Comparison of ENCODE assay signal across 2 cellular contexts in the genomic region with DNA sequence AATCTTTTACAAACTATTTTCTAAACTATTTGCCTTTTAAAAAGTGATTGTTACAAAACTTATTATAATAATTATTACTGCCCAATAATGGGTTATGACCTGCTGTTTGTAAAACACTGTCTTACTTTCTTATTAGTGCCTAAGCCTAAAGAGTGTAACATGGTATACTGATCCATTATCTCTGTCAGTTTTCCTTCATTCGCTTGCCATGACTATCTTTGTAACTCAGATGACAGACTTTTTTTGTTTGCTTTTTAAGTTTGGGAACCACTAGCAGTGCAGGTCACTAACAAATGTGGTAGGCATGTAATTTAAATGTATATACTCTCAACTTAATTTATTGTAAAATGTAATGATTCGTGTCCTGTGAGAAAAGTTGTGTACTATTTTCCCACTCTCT.
TF ChIP-seq lines count a peak whose summit lies in the region.

No MANE protein-coding gene starts in this region.

TF ChIP-seq in HepG2, 621 proteins besides CTCF, POLR2A, EP300 and RAD21 (continues in another document):
- TF ChIP-seq SAFB2 (CRISPR knock-in tag; IDR thresholded peaks at IDR 0.05; ENCODE audit: borderline replicate concordance, low read depth), result no peak
- TF ChIP-seq, protein P1, sequence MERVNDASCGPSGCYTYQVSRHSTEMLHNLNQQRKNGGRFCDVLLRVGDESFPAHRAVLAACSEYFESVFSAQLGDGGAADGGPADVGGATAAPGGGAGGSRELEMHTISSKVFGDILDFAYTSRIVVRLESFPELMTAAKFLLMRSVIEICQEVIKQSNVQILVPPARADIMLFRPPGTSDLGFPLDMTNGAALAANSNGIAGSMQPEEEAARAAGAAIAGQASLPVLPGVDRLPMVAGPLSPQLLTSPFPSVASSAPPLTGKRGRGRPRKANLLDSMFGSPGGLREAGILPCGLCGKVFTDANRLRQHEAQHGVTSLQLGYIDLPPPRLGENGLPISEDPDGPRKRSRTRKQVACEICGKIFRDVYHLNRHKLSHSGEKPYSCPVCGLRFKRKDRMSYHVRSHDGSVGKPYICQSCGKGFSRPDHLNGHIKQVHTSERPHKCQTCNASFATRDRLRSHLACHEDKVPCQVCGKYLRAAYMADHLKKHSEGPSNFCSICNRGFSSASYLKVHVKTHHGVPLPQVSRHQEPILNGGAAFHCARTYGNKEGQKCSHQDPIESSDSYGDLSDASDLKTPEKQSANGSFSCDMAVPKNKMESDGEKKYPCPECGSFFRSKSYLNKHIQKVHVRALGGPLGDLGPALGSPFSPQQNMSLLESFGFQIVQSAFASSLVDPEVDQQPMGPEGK (CRISPR knock-in tag; IDR thresholded peaks at IDR 0.05), result no peak
- no peak for TF ChIP-seq CHD4 (IDR thresholded peaks at IDR 0.05; ENCODE audit: borderline replicate concordance, low read length)
- TF ChIP-seq, protein P2, sequence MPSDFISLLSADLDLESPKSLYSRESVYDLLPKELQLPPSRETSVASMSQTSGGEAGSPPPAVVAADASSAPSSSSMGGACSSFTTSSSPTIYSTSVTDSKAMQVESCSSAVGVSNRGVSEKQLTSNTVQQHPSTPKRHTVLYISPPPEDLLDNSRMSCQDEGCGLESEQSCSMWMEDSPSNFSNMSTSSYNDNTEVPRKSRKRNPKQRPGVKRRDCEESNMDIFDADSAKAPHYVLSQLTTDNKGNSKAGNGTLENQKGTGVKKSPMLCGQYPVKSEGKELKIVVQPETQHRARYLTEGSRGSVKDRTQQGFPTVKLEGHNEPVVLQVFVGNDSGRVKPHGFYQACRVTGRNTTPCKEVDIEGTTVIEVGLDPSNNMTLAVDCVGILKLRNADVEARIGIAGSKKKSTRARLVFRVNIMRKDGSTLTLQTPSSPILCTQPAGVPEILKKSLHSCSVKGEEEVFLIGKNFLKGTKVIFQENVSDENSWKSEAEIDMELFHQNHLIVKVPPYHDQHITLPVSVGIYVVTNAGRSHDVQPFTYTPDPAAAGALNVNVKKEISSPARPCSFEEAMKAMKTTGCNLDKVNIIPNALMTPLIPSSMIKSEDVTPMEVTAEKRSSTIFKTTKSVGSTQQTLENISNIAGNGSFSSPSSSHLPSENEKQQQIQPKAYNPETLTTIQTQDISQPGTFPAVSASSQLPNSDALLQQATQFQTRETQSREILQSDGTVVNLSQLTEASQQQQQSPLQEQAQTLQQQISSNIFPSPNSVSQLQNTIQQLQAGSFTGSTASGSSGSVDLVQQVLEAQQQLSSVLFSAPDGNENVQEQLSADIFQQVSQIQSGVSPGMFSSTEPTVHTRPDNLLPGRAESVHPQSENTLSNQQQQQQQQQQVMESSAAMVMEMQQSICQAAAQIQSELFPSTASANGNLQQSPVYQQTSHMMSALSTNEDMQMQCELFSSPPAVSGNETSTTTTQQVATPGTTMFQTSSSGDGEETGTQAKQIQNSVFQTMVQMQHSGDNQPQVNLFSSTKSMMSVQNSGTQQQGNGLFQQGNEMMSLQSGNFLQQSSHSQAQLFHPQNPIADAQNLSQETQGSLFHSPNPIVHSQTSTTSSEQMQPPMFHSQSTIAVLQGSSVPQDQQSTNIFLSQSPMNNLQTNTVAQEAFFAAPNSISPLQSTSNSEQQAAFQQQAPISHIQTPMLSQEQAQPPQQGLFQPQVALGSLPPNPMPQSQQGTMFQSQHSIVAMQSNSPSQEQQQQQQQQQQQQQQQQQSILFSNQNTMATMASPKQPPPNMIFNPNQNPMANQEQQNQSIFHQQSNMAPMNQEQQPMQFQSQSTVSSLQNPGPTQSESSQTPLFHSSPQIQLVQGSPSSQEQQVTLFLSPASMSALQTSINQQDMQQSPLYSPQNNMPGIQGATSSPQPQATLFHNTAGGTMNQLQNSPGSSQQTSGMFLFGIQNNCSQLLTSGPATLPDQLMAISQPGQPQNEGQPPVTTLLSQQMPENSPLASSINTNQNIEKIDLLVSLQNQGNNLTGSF (CRISPR knock-in tag; IDR thresholded peaks at IDR 0.05), result no peak
- TF ChIP-seq, protein P3, sequence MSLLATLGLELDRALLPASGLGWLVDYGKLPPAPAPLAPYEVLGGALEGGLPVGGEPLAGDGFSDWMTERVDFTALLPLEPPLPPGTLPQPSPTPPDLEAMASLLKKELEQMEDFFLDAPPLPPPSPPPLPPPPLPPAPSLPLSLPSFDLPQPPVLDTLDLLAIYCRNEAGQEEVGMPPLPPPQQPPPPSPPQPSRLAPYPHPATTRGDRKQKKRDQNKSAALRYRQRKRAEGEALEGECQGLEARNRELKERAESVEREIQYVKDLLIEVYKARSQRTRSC (CRISPR knock-in tag; IDR thresholded peaks at IDR 0.05; ENCODE audit: low read depth), result no peak
- TF ChIP-seq ZNF629 (CRISPR knock-in tag; conservative IDR thresholded peaks at IDR 0.05), result no peak
- TF ChIP-seq AKAP8 (CRISPR knock-in tag; IDR thresholded peaks at IDR 0.05), result no peak
- TF ChIP-seq NCOA2 (CRISPR knock-in tag; IDR thresholded peaks at IDR 0.05), result no peak
- no peak; the same call in 1 of the 2 replicates for TF ChIP-seq IRF2 (CRISPR knock-in tag; IDR thresholded peaks at IDR 0.05)
- peak; percentile 53 for TF ChIP-seq POLR2AphosphoS5 (IDR thresholded peaks at IDR 0.05; ENCODE audit: low read depth, low read length)
- TF ChIP-seq ZNF557 (CRISPR knock-in tag; IDR thresholded peaks at IDR 0.05), result no peak
- no peak for TF ChIP-seq ZFP36 (IDR thresholded peaks at IDR 0.05; ENCODE audit: borderline replicate concordance, low read depth, low read length, partially characterized antibody)
- TF ChIP-seq, protein P4, sequence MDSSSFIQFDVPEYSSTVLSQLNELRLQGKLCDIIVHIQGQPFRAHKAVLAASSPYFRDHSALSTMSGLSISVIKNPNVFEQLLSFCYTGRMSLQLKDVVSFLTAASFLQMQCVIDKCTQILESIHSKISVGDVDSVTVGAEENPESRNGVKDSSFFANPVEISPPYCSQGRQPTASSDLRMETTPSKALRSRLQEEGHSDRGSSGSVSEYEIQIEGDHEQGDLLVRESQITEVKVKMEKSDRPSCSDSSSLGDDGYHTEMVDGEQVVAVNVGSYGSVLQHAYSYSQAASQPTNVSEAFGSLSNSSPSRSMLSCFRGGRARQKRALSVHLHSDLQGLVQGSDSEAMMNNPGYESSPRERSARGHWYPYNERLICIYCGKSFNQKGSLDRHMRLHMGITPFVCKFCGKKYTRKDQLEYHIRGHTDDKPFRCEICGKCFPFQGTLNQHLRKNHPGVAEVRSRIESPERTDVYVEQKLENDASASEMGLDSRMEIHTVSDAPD (CRISPR knock-in tag; IDR thresholded peaks at IDR 0.05), result no peak
- TF ChIP-seq, protein P5, sequence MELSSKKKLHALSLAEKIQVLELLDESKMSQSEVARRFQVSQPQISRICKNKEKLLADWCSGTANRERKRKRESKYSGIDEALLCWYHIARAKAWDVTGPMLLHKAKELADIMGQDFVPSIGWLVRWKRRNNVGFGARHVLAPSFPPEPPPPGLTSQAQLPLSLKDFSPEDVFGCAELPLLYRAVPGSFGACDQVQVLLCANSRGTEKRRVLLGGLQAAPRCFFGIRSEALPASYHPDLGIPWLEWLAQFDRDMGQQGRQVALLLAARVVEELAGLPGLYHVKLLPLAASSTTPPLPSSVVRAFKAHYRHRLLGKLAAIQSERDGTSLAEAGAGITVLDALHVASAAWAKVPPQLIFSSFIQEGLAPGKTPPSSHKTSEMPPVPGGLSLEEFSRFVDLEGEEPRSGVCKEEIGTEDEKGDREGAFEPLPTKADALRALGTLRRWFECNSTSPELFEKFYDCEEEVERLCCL (CRISPR knock-in tag; IDR thresholded peaks at IDR 0.05; ENCODE audit: borderline replicate concordance), result no peak
- TF ChIP-seq AGO1 (IDR thresholded peaks at IDR 0.05; ENCODE audit: low read depth, low read length, poor library complexity, severe bottlenecking), result peak; percentile 2
- no peak for TF ChIP-seq KLF15 (CRISPR knock-in tag; IDR thresholded peaks at IDR 0.05; ENCODE audit: borderline replicate concordance)
- TF ChIP-seq ZNF773 (CRISPR knock-in tag; IDR thresholded peaks at IDR 0.05; ENCODE audit: borderline replicate concordance), result no peak

TF ChIP-seq in K562, 482 proteins besides CTCF, POLR2A, EP300 and RAD21:
- TF ChIP-seq ZNF316 (IDR thresholded peaks at IDR 0.05), result no peak
- TF ChIP-seq KLF6 (CRISPR knock-in tag; IDR thresholded peaks at IDR 0.05; ENCODE audit: borderline replicate concordance), result no peak
- TF ChIP-seq PURB (CRISPR knock-in tag; IDR thresholded peaks at IDR 0.05; ENCODE audit: low read depth), result no peak
- no peak for TF ChIP-seq TAF1 (IDR thresholded peaks at IDR 0.05; ENCODE audit: control insufficient read depth, extremely low read depth, insufficient read depth, low read length, severe bottlenecking)
- no peak for TF ChIP-seq RBM22 (IDR thresholded peaks at IDR 0.05; ENCODE audit: low read depth, low read length, poor library complexity, severe bottlenecking)
- TF ChIP-seq, protein P6, sequence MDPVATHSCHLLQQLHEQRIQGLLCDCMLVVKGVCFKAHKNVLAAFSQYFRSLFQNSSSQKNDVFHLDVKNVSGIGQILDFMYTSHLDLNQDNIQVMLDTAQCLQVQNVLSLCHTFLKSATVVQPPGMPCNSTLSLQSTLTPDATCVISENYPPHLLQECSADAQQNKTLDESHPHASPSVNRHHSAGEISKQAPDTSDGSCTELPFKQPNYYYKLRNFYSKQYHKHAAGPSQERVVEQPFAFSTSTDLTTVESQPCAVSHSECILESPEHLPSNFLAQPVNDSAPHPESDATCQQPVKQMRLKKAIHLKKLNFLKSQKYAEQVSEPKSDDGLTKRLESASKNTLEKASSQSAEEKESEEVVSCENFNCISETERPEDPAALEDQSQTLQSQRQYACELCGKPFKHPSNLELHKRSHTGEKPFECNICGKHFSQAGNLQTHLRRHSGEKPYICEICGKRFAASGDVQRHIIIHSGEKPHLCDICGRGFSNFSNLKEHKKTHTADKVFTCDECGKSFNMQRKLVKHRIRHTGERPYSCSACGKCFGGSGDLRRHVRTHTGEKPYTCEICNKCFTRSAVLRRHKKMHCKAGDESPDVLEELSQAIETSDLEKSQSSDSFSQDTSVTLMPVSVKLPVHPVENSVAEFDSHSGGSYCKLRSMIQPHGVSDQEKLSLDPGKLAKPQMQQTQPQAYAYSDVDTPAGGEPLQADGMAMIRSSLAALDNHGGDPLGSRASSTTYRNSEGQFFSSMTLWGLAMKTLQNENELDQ (CRISPR knock-in tag; IDR thresholded peaks at IDR 0.05; ENCODE audit: borderline replicate concordance), result no peak
- no peak for TF ChIP-seq PHF8 (IDR thresholded peaks at IDR 0.05; ENCODE audit: borderline replicate concordance, low read length)
- TF ChIP-seq SMARCA4 (IDR thresholded peaks at IDR 0.05), result no peak
- no peak for TF ChIP-seq SREBF1 (IDR thresholded peaks at IDR 0.05; ENCODE audit: borderline replicate concordance, low read depth, low read length)
- TF ChIP-seq CHD1 (IDR thresholded peaks at IDR 0.05; ENCODE audit: low read length), result no peak
